Comparison of ENCODE assay signal across 9 cellular contexts in the genomic region with DNA sequence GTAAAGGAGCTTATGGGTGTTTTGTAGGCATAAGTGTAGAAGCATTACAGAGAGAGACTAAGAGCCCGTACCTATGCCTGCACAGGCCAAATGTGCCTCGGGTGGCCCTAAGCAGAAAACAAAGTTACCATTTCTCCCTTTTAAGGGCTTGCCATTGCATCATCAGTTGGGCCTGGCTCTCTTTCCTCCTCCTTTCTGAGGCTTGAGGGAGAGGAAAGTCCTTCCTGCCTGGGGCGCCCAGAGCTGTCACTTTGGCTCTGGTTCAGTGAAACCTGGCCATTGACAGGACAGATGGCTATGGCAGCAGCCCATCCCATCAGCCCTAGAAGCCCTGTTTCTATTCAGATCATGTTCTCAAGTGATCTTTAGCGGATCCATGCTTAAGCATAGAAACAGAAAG.
DNase-seq lines count a peak whose midpoint lies in the region; ATAC-seq and TF ChIP-seq lines count a peak whose summit lies in the region.
"Had no signal": no experiment of that assay in that cellular context is flagged by ENCODE, and none has a peak within 500 bp of the region (broad histone marks: within the 10 kb centered on the region; RNA-seq: fewer than 3 reads in every experiment).

No MANE protein-coding gene starts in this region.

- H3K36me3 ChIP-seq in GM23338 (ENCODE audit: insufficient read depth) (no peaks in the 10 kb centered on the region), ascending aorta (no peaks in the 10 kb centered on the region), rectal smooth muscle tissue (ENCODE audit: control insufficient read depth, insufficient read depth, low read length) (no peaks in the 10 kb centered on the region)

- H3K36me3 Mint-ChIP-seq in GM23338 (ENCODE audit: low read depth) = no peaks in the 10 kb centered on the region

- no peaks in the 10 kb centered on the region for H3K27me3 Mint-ChIP-seq in GM23338 (ENCODE audit: insufficient read depth, low read depth, poor library complexity)

- peaks cover 14% of the 10 kb centered on the region for H3K4me1 Mint-ChIP-seq in GM23338

- H3F3A ChIP-seq in GM23338 (replicated peaks; ENCODE audit: low read depth) = no peaks in the 10 kb centered on the region

- no peak overlapping the region for H3K27ac Mint-ChIP-seq in GM23338

- H3K9me3 ChIP-seq in ascending aorta = no peaks in the 10 kb centered on the region

- no peaks in the 10 kb centered on the region for H4K20me1 ChIP-seq in GM23338 (replicated peaks; ENCODE audit: insufficient read depth)

- no peaks in the 10 kb centered on the region for H3K4me1 ChIP-seq in GM23338 (ENCODE audit: insufficient read depth)
- H3K4me1 ChIP-seq in ascending aorta = peaks cover 0 to 6% of the 10 kb centered on the region in 2 donors
- H3K4me1 ChIP-seq in rectal smooth muscle tissue (ENCODE audit: control insufficient read depth, insufficient read depth, low read length) = peaks cover 15% of the 10 kb centered on the region

- H3K4me3 ChIP-seq in GM23338 (no peak overlapping the region), ascending aorta (peak overlapping the region in 1 of 2 donors; percentile 47), rectal smooth muscle tissue (ENCODE audit: low read length) (no peak overlapping the region)

- H3K9me2 ChIP-seq in GM23338 (ENCODE audit: insufficient read depth) = no peaks in the 10 kb centered on the region

- no peak overlapping the region for H3K4me3 Mint-ChIP-seq in GM23338

- no peak overlapping the region for H3K27ac ChIP-seq in GM23338 (ENCODE audit: low read depth)
- peak overlapping the region; percentile 61 to 73 for H3K27ac ChIP-seq in ascending aorta
- H3K27ac ChIP-seq in rectal smooth muscle tissue (ENCODE audit: low read depth, low read length) = peak overlapping the region; percentile 21

- TF ChIP-seq CTCF in GM23338 (conservative IDR thresholded peaks at IDR 0.05; ENCODE audit: low read depth in 2 of 2) (no peak), ascending aorta (IDR thresholded peaks at IDR 0.05) (no peak)

- H3K9me3 Mint-ChIP-seq in GM23338 = no peaks in the 10 kb centered on the region

- ATAC-seq in GM23338 (peak; percentile 42), left ventricle myocardium superior (peak; percentile 83), HG02840 (IDR thresholded peaks at IDR 0.05; ENCODE audit: low FRiP score, unreplicated experiment) (no peak)

- no peaks in the 10 kb centered on the region for H3K79me2 ChIP-seq in GM23338 (replicated peaks; ENCODE audit: insufficient read depth)

- intact Hi-C loops in ascending aorta (cut with DNase I) (loop anchor here (5.0 kb wide), 1 partner anchor 640 kb away; no protein-coding TSS in a partner anchor), left ventricle myocardium superior (cut with micrococcal nuclease) (no loop called here)

- H2AFZ ChIP-seq in GM23338 = peak overlapping the region; percentile 31; the same call in 1 of the 2 replicates

- no peaks in the 10 kb centered on the region for H3K27me3 ChIP-seq in GM23338 (ENCODE audit: insufficient read depth)
- H3K27me3 ChIP-seq in ascending aorta = no peaks in the 10 kb centered on the region
- H3K27me3 ChIP-seq in rectal smooth muscle tissue (ENCODE audit: control insufficient read depth, insufficient read depth, low read length) = no peaks in the 10 kb centered on the region

- DNase-seq in GM23338 (ENCODE audit: low spot score) = no peak
- no peak for DNase-seq in ascending aorta (ENCODE audit: low spot score in 2 of 2)
- DNase-seq in left ventricle myocardium superior = no peak
- DNase-seq in NCI-H2171 (lab: John Stamatoyannopoulos, UW) = no peak
- DNase-seq in stimulated activated CD8-positive, alpha-beta memory T cell treated with anti-CD3 and anti-CD28 coated beads, Interleukin-4, amount 100 ng/mL, for 48 hours = no peak
- no peak for DNase-seq in germinal center (ENCODE audit: low spot score)
- DNase-seq: NCI-H2029 treated with DMSO at 0.1 percent for 48 hours had no signal

- no peak overlapping the region for H3K4me2 ChIP-seq in GM23338

- H3K9ac ChIP-seq in rectal smooth muscle tissue (ENCODE audit: low read length) = no peak overlapping the region

TF ChIP-seq in GM23338, 12 proteins besides CTCF, POLR2A, EP300 and RAD21:
- no peak for TF ChIP-seq ZNF114 (CRISPR knock-in tag; IDR thresholded peaks at IDR 0.05)
- TF ChIP-seq POLR2AphosphoS5 (IDR thresholded peaks at IDR 0.05; ENCODE audit: low read depth) = no peak
- TF ChIP-seq, protein P1, sequence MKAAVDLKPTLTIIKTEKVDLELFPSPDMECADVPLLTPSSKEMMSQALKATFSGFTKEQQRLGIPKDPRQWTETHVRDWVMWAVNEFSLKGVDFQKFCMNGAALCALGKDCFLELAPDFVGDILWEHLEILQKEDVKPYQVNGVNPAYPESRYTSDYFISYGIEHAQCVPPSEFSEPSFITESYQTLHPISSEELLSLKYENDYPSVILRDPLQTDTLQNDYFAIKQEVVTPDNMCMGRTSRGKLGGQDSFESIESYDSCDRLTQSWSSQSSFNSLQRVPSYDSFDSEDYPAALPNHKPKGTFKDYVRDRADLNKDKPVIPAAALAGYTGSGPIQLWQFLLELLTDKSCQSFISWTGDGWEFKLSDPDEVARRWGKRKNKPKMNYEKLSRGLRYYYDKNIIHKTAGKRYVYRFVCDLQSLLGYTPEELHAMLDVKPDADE (IDR thresholded peaks at IDR 0.05) = no peak
- TF ChIP-seq, protein P2, sequence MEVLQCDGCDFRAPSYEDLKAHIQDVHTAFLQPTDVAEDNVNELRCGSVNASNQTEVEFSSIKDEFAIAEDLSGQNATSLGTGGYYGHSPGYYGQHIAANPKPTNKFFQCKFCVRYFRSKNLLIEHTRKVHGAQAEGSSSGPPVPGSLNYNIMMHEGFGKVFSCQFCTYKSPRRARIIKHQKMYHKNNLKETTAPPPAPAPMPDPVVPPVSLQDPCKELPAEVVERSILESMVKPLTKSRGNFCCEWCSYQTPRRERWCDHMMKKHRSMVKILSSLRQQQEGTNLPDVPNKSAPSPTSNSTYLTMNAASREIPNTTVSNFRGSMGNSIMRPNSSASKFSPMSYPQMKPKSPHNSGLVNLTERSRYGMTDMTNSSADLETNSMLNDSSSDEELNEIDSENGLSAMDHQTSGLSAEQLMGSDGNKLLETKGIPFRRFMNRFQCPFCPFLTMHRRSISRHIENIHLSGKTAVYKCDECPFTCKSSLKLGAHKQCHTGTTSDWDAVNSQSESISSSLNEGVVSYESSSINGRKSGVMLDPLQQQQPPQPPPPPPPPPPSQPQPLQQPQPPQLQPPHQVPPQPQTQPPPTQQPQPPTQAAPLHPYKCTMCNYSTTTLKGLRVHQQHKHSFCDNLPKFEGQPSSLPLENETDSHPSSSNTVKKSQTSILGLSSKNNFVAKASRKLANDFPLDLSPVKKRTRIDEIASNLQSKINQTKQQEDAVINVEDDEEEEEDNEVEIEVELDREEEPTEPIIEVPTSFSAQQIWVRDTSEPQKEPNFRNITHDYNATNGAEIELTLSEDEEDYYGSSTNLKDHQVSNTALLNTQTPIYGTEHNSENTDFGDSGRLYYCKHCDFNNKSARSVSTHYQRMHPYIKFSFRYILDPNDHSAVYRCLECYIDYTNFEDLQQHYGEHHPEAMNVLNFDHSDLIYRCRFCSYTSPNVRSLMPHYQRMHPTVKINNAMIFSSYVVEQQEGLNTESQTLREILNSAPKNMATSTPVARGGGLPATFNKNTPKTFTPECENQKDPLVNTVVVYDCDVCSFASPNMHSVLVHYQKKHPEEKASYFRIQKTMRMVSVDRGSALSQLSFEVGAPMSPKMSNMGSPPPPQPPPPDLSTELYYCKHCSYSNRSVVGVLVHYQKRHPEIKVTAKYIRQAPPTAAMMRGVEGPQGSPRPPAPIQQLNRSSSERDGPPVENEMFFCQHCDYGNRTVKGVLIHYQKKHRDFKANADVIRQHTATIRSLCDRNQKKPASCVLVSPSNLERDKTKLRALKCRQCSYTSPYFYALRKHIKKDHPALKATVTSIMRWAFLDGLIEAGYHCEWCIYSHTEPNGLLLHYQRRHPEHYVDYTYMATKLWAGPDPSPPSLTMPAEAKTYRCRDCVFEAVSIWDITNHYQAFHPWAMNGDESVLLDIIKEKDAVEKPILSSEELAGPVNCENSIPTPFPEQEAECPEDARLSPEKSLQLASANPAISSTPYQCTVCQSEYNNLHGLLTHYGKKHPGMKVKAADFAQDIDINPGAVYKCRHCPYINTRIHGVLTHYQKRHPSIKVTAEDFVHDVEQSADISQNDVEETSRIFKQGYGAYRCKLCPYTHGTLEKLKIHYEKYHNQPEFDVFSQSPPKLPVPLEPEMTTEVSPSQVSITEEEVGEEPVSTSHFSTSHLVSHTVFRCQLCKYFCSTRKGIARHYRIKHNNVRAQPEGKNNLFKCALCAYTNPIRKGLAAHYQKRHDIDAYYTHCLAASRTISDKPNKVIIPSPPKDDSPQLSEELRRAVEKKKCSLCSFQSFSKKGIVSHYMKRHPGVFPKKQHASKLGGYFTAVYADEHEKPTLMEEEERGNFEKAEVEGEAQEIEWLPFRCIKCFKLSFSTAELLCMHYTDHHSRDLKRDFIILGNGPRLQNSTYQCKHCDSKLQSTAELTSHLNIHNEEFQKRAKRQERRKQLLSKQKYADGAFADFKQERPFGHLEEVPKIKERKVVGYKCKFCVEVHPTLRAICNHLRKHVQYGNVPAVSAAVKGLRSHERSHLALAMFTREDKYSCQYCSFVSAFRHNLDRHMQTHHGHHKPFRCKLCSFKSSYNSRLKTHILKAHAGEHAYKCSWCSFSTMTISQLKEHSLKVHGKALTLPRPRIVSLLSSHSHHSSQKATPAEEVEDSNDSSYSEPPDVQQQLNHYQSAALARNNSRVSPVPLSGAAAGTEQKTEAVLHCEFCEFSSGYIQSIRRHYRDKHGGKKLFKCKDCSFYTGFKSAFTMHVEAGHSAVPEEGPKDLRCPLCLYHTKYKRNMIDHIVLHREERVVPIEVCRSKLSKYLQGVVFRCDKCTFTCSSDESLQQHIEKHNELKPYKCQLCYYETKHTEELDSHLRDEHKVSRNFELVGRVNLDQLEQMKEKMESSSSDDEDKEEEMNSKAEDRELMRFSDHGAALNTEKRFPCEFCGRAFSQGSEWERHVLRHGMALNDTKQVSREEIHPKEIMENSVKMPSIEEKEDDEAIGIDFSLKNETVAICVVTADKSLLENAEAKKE (CRISPR knock-in tag; IDR thresholded peaks at IDR 0.05) = no peak
